ENCODE assay signal across 1 cellular context in the genomic region with DNA sequence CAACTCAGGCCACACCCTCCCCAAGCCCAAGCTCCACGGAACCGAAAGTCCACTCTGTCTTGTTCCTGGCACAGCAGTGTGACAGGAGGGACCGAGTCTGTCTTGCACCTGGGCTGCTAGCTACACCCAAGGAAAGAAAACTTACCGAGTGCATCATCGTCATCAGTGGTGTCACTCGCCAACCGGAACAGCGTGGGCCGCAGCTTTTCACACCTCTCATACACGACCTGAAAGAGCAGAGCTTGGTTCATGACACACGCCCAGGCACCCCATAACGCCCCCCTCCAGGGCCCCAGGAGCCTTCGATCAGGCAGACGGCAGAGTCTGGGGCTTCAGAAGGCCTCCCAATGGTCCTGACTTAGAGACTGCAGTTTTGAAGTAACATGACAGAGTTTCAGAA.
TF ChIP-seq lines count a peak whose summit lies in the region.

No MANE protein-coding gene starts in this region.

TF ChIP-seq in HepG2, 621 proteins besides CTCF, POLR2A, EP300 and RAD21:
- TF ChIP-seq, protein P1, sequence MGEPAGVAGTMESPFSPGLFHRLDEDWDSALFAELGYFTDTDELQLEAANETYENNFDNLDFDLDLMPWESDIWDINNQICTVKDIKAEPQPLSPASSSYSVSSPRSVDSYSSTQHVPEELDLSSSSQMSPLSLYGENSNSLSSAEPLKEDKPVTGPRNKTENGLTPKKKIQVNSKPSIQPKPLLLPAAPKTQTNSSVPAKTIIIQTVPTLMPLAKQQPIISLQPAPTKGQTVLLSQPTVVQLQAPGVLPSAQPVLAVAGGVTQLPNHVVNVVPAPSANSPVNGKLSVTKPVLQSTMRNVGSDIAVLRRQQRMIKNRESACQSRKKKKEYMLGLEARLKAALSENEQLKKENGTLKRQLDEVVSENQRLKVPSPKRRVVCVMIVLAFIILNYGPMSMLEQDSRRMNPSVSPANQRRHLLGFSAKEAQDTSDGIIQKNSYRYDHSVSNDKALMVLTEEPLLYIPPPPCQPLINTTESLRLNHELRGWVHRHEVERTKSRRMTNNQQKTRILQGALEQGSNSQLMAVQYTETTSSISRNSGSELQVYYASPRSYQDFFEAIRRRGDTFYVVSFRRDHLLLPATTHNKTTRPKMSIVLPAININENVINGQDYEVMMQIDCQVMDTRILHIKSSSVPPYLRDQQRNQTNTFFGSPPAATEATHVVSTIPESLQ (CRISPR knock-in tag; conservative IDR thresholded peaks at IDR 0.05): no peak
- TF ChIP-seq ZNF430 (CRISPR knock-in tag; IDR thresholded peaks at IDR 0.05) (no peak), NFKBIZ (CRISPR knock-in tag; IDR thresholded peaks at IDR 0.05) (no peak), RBAK (CRISPR knock-in tag; IDR thresholded peaks at IDR 0.05) (no peak), ZNF616 (CRISPR knock-in tag; IDR thresholded peaks at IDR 0.05; ENCODE audit: low read depth) (no peak), NRL (CRISPR knock-in tag; IDR thresholded peaks at IDR 0.05; ENCODE audit: borderline replicate concordance) (peak; percentile 51; the same call in 1 of the 2 replicates)
